In the genomic region with DNA sequence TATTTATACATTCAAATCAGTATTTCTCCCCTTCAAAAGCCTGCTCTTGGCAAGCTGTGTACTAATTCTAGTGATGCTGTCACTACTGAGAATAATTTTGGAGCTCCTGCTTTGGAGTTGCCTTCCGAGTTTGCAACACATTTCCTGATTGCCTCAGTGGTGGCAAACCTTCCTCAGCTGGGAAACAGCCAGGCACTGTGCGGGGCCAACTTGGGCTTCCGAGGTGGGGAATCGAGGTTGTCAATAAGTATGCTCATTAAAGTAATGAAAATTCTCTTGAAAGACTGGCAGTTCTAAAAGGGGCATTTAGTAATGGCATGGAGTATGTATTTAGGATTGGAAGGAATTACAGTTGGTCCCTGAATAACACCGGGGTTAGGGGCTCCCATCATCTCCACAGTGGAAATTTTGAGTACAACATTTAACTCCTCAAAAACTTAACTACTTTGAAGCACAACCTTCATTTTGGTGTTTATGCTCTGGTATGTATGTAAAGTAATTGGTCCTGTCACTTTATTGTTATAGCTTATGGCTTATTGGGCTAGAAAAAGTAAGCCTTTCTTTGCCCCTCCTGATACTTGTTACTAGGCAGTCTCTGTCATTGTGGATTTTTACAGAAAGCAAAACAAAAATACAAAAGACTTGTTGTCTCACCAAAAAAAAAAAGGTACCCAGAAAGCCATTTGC, we compare ENCODE assay signal across 16 cellular contexts. TPM values are rescaled to one million over a fixed set of nuclear protein-coding genes. Genes with fewer than 3 reads are reported as not detected.
A peak's percentile ranks its signal among the peaks of the same experiment; 100 is the strongest.
DNase-seq lines count a peak whose midpoint lies in the region; ATAC-seq and TF ChIP-seq lines count a peak whose summit lies in the region.
"Had no signal": no experiment of that assay in that cellular context is flagged by ENCODE, and none has a peak within 500 bp of the region (broad histone marks: within the 10 kb centered on the region; RNA-seq: fewer than 3 reads in every experiment).

No MANE protein-coding gene starts in this region.

- peak overlapping the region; percentile 51 to 97 (median 72) for H3K27ac Mint-ChIP-seq in naive thymus-derived CD8-positive, alpha-beta T cell
- H3K27ac Mint-ChIP-seq: activated naive CD4-positive, alpha-beta T cell treated with anti-CD3 and anti-CD28 coated beads, Interleukin-2, amount 10 ng/mL, durations not matched to agents 7 days and 5 days; stimulated activated memory B cell treated with anti-CD40 and anti-IgM and Interleukin-4, amounts not matched to agents 10 μg/mL and 1 μg/mL and 100 μg/mL, for 72 hours had no signal

- no peaks in the 10 kb centered on the region for H3K9me3 ChIP-seq in BE2C
- H3K9me3 ChIP-seq: uterus had no signal

- H3K36me3 Mint-ChIP-seq in naive thymus-derived CD8-positive, alpha-beta T cell: peaks cover 0 to 48% (median 8%) of the 10 kb centered on the region in 3 donors
- H3K36me3 Mint-ChIP-seq: stimulated activated memory B cell treated with anti-CD40 and anti-IgM and Interleukin-4, amounts not matched to agents 10 μg/mL and 1 μg/mL and 100 μg/mL, for 72 hours had no signal

- peaks cover 20% of the 10 kb centered on the region for H3K4me1 ChIP-seq in BE2C

- in situ Hi-C loops in G401 (cut with HindIII; ENCODE audit: low sequenced_read_pairs): no loop called here

- no peaks in the 10 kb centered on the region for H3K27me3 ChIP-seq in BE2C
- H3K27me3 ChIP-seq: cardiac muscle cell, uterus had no signal

- no peaks in the 10 kb centered on the region for H3K27me3 Mint-ChIP-seq in naive thymus-derived CD8-positive, alpha-beta T cell
- H3K27me3 Mint-ChIP-seq: stimulated activated memory B cell treated with anti-CD40 and anti-IgM and Interleukin-4, amounts not matched to agents 10 μg/mL and 1 μg/mL and 100 μg/mL, for 72 hours had no signal

- H3K27ac ChIP-seq in angular gyrus (ENCODE audit: low read depth, low read length): peak overlapping the region; percentile 95
- H3K27ac ChIP-seq: cardiac muscle cell, uterus had no signal

- POLR2A ChIA-PET in naive thymus-derived CD8-positive, alpha-beta T cell (lab: Charles Lee): interaction anchor here (1.2 to 7.4 kb wide), 5 partner anchors 12 to 79 kb away, joined by 3 to 105 read pairs (median 16); no protein-coding TSS in a partner anchor

- no peak for DNase-seq in BE2C
- peak; percentile 25 for DNase-seq in G401 (ENCODE audit: low spot score)
- DNase-seq in naive thymus-derived CD8-positive, alpha-beta T cell: no peak
- no peak for DNase-seq in NCI-H1694 (lab: John Stamatoyannopoulos, UW)
- DNase-seq in SIG-M5 treated with dmso at 0.1 percent for 504 hours (lab: John Stamatoyannopoulos, UW; ENCODE audit: unreplicated experiment): no peak
- DNase-seq: activated naive CD4-positive, alpha-beta T cell treated with anti-CD3 and anti-CD28 coated beads, Interleukin-2, amount 10 ng/mL, durations not matched to agents 7 days and 5 days; foreskin fibroblast; SHP77; T-helper 9 cell; uterus had no signal

- peak overlapping the region; percentile 50 to 99 (median 82) for H3K4me3 Mint-ChIP-seq in naive thymus-derived CD8-positive, alpha-beta T cell

- no peak for ATAC-seq in naive thymus-derived CD8-positive, alpha-beta T cell
- ATAC-seq in GM19023 (IDR thresholded peaks at IDR 0.05; ENCODE audit: unreplicated experiment) (no peak), GM18868 (IDR thresholded peaks at IDR 0.05; ENCODE audit: unreplicated experiment) (no peak)
- ATAC-seq: stimulated activated memory B cell treated with anti-CD40 and anti-IgM and Interleukin-4, amounts not matched to agents 10 μg/mL and 1 μg/mL and 100 μg/mL, for 72 hours had no signal

- H3K4me3 ChIP-seq in BE2C (ENCODE audit: low read depth, low read length): peak overlapping the region; percentile 96
- H3K4me3 ChIP-seq: cardiac muscle cell, lung, uterus had no signal

- no peaks in the 10 kb centered on the region for H3K9me3 Mint-ChIP-seq in naive thymus-derived CD8-positive, alpha-beta T cell
- H3K9me3 Mint-ChIP-seq: activated naive CD4-positive, alpha-beta T cell treated with anti-CD3 and anti-CD28 coated beads, Interleukin-2, amount 10 ng/mL, durations not matched to agents 7 days and 5 days; stimulated activated memory B cell treated with anti-CD40 and anti-IgM and Interleukin-4, amounts not matched to agents 10 μg/mL and 1 μg/mL and 100 μg/mL, for 72 hours had no signal

- peaks cover 32% of the 10 kb centered on the region for H3K36me3 ChIP-seq in BE2C
- H3K36me3 ChIP-seq: cardiac muscle cell, uterus had no signal

- H3K4me1 Mint-ChIP-seq in naive thymus-derived CD8-positive, alpha-beta T cell: peaks cover 40 to 79% (median 75%) of the 10 kb centered on the region in 4 donors

- TF ChIP-seq CTCF in BE2C (IDR thresholded peaks at IDR 0.05; ENCODE audit: low read depth, low read length): no peak

RNA-seq across cellular contexts. Expression of a gene that starts 2.7 kb away (rescaled TPM):
- 19.1 TPM for polyA plus RNA-seq in BE2C (2012; ENCODE audit: insufficient read depth, insufficient read length, low read depth)
- total RNA-seq in G401 (2014; rRNA removed; shearing (Covaris generic)): 26.0 and 29.6 TPM in 2 replicates
- total RNA-seq in naive thymus-derived CD8-positive, alpha-beta T cell: 10 to 100 TPM; 28.9 to 31.7 TPM
- polyA plus RNA-seq in naive thymus-derived CD8-positive, alpha-beta T cell: 10 to 100 TPM; 14.3 to 35.0 (median 30.6) TPM

RNA-seq across cellular contexts. Expression of a gene that starts 55.5 kb away (rescaled TPM):
- polyA plus RNA-seq in BE2C (2012; ENCODE audit: insufficient read depth, insufficient read length, low read depth): 5.3 TPM
- total RNA-seq in G401 (2014; rRNA removed; shearing (Covaris generic)): 20.7 and 29.2 TPM in 2 replicates
- 10 to 100 TPM; 13.0 to 15.5 TPM for total RNA-seq in naive thymus-derived CD8-positive, alpha-beta T cell
- 1 to 10 TPM; 2.5 to 5.1 (median 2.9) TPM for polyA plus RNA-seq in naive thymus-derived CD8-positive, alpha-beta T cell
